Comparison of ENCODE assay signal across 17 cellular contexts in the genomic region with DNA sequence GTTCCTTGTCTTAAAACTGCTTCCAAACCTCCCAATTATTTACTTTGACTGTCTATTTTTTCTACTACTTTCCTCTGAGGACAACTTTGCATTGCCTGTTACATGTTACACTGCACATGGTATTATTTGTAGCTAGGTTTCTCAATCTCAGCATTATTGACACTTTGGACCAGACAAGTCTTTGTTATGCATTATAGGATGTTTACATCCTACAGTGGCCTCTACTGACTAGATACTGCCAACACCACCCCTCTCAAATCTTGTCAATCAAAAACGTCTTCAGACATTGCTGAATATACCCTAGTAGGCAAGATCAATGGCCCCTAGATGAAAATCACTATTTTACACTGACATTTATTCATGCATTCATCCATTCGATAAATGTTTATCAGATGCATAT.
A peak's percentile ranks its signal among the peaks of the same experiment; 100 is the strongest.
DNase-seq lines count a peak whose midpoint lies in the region; ATAC-seq, FAIRE-seq and TF ChIP-seq lines count a peak whose summit lies in the region.
"Had no signal": no experiment of that assay in that cellular context is flagged by ENCODE, and none has a peak within 500 bp of the region (broad histone marks: within the 10 kb centered on the region; RNA-seq: fewer than 3 reads in every experiment).

No MANE protein-coding gene starts in this region.

- no peaks in the 10 kb centered on the region for H3K36me3 ChIP-seq in DND-41 (ENCODE audit: insufficient read depth, low read length)
- H3K36me3 ChIP-seq: neutrophil had no signal

- H3K4me2 ChIP-seq in DND-41 (ENCODE audit: insufficient read depth, low read length): no peak overlapping the region
- H3K4me2 ChIP-seq: hepatocyte had no signal

- H3K9me3 ChIP-seq in DND-41 (ENCODE audit: insufficient read depth, low read length, severe bottlenecking): no peaks in the 10 kb centered on the region
- H3K9me3 ChIP-seq: neutrophil had no signal

- no peaks in the 10 kb centered on the region for H3K27me3 Mint-ChIP-seq in activated CD8-positive, alpha-beta T cell treated with anti-CD3 and anti-CD28 coated beads for 36 hours
- peaks cover 7% of the 10 kb centered on the region for H3K27me3 Mint-ChIP-seq in activated T-cell treated with anti-CD3 and anti-CD28 coated beads, Interleukin-2, amount 50 U/mL, for 72 hours (ENCODE audit: low read depth)

- no peak overlapping the region for H2AFZ ChIP-seq in DND-41 (ENCODE audit: low read depth, low read length)
- H2AFZ ChIP-seq: hepatocyte had no signal

- POLR2A ChIA-PET in activated CD8-positive, alpha-beta T cell treated with anti-CD3 and anti-CD28 coated beads for 36 hours (lab: Charles Lee): no interaction called here

- H3K9ac ChIP-seq in DND-41 (ENCODE audit: low read depth, low read length): no peak overlapping the region

- ATAC-seq in DND-41 (ENCODE audit: insufficient read depth, low read depth) (no peak), GM18868 (IDR thresholded peaks at IDR 0.05; ENCODE audit: unreplicated experiment) (peak; percentile 77), HG02884 (IDR thresholded peaks at IDR 0.05; ENCODE audit: unreplicated experiment) (peak; percentile 71)
- ATAC-seq in stimulated activated naive CD8-positive, alpha-beta T cell treated with anti-CD3 and anti-CD28 coated beads, Interleukin-15, Interleukin-2, amounts not matched to agents 100 U/mL and 50 U/mL, for 24 hours: no peak
- ATAC-seq in activated CD8-positive, alpha-beta T cell treated with anti-CD3 and anti-CD28 coated beads for 36 hours: no peak
- ATAC-seq in activated T-cell treated with anti-CD3 and anti-CD28 coated beads, Interleukin-2, amount 50 U/mL, for 72 hours (replicated peaks in 1 of 2): no peak
- ATAC-seq: left ventricle myocardium superior had no signal

- no peak for TF ChIP-seq POLR2A in GM12892 (IDR thresholded peaks at IDR 0.05; ENCODE audit: low read depth, low read length)

- intact Hi-C loops in activated CD8-positive, alpha-beta T cell treated with anti-CD3 and anti-CD28 coated beads for 36 hours (cut with micrococcal nuclease): no loop called here

- no peak overlapping the region for H3K4me3 Mint-ChIP-seq in activated CD8-positive, alpha-beta T cell treated with anti-CD3 and anti-CD28 coated beads for 36 hours
- H3K4me3 Mint-ChIP-seq in activated T-cell treated with anti-CD3 and anti-CD28 coated beads, Interleukin-2, amount 50 U/mL, for 72 hours: no peak overlapping the region
- H3K4me3 Mint-ChIP-seq: B cell had no signal

- peak; percentile 9 for TF ChIP-seq CTCF in DND-41 (IDR thresholded peaks at IDR 0.05; ENCODE audit: borderline replicate concordance, extremely low read depth, low read length, poor library complexity, severe bottlenecking)
- no peak for TF ChIP-seq CTCF in activated CD8-positive, alpha-beta T cell treated with anti-CD3 and anti-CD28 coated beads for 36 hours (IDR thresholded peaks at IDR 0.05)

- H3K4me3 ChIP-seq in DND-41 (ENCODE audit: low read depth in 1 of 2, low read length in 2 of 2): no peak overlapping the region
- H3K4me3 ChIP-seq: hepatocyte had no signal

- H3K36me3 Mint-ChIP-seq in activated CD8-positive, alpha-beta T cell treated with anti-CD3 and anti-CD28 coated beads for 36 hours (ENCODE audit: low read depth): no peaks in the 10 kb centered on the region
- no peaks in the 10 kb centered on the region for H3K36me3 Mint-ChIP-seq in activated T-cell treated with anti-CD3 and anti-CD28 coated beads, Interleukin-2, amount 50 U/mL, for 72 hours (ENCODE audit: insufficient read depth in 2 of 2)

- FAIRE-seq in GM12892 (lab: Jason Lieb, UNC): no peak
- FAIRE-seq: bronchial epithelial cell had no signal

- no peak overlapping the region for H3K27ac Mint-ChIP-seq in activated CD8-positive, alpha-beta T cell treated with anti-CD3 and anti-CD28 coated beads for 36 hours
- no peak overlapping the region for H3K27ac Mint-ChIP-seq in activated T-cell treated with anti-CD3 and anti-CD28 coated beads, Interleukin-2, amount 50 U/mL, for 72 hours
- H3K27ac Mint-ChIP-seq: B cell had no signal

- H3K4me1 Mint-ChIP-seq in activated CD8-positive, alpha-beta T cell treated with anti-CD3 and anti-CD28 coated beads for 36 hours (ENCODE audit: low read depth): no peaks in the 10 kb centered on the region
- no peaks in the 10 kb centered on the region for H3K4me1 Mint-ChIP-seq in activated T-cell treated with anti-CD3 and anti-CD28 coated beads, Interleukin-2, amount 50 U/mL, for 72 hours (ENCODE audit: low read depth)
- H3K4me1 Mint-ChIP-seq: B cell had no signal

- H3K4me1 ChIP-seq in DND-41 (ENCODE audit: insufficient read depth, low read length): no peaks in the 10 kb centered on the region

- H3K27me3 ChIP-seq in DND-41 (ENCODE audit: insufficient read depth, low read length, poor library complexity): peaks cover 3% of the 10 kb centered on the region
- H3K27me3 ChIP-seq: hepatocyte, neutrophil had no signal

- DNase-seq in DND-41 (no peak), NCI-H69 (lab: John Stamatoyannopoulos, UW) (peak; percentile 26), GM12892 (ENCODE audit: insufficient read length) (no peak)
- DNase-seq in stimulated activated naive CD8-positive, alpha-beta T cell treated with anti-CD3 and anti-CD28 coated beads, Interleukin-15, Interleukin-2, amounts not matched to agents 100 U/mL and 50 U/mL, for 24 hours: no peak
- no peak for DNase-seq in activated CD8-positive, alpha-beta T cell treated with anti-CD3 and anti-CD28 coated beads for 36 hours
- DNase-seq in activated T-cell treated with anti-CD3 and anti-CD28 coated beads, Interleukin-2, amount 50 U/mL, for 72 hours: no peak
- DNase-seq: activated effector memory CD4-positive, alpha-beta T cell treated with anti-CD3 and anti-CD28 coated beads, Interleukin-2, amount 50 U/mL, for 16 hours; EL; HCEC 1CT; left ventricle myocardium superior; NK-92 treated with Interleukin-12 subunit alpha and Interleukin-12 subunit beta, amount 100 ng/mL, for 24 hours had no signal

- no peaks in the 10 kb centered on the region for H3K9me3 Mint-ChIP-seq in activated CD8-positive, alpha-beta T cell treated with anti-CD3 and anti-CD28 coated beads for 36 hours
- H3K9me3 Mint-ChIP-seq in activated T-cell treated with anti-CD3 and anti-CD28 coated beads, Interleukin-2, amount 50 U/mL, for 72 hours: no peaks in the 10 kb centered on the region

- CTCF ChIA-PET in activated CD8-positive, alpha-beta T cell treated with anti-CD3 and anti-CD28 coated beads for 36 hours (lab: Charles Lee): no interaction called here

- H3K79me2 ChIP-seq in DND-41 (ENCODE audit: insufficient read depth, low read length): no peaks in the 10 kb centered on the region
- H3K79me2 ChIP-seq: hepatocyte had no signal

- H4K20me1 ChIP-seq in DND-41 (ENCODE audit: insufficient read depth, low read length): no peaks in the 10 kb centered on the region

- no peak overlapping the region for H3K27ac ChIP-seq in DND-41 (ENCODE audit: low read length)
- H3K27ac ChIP-seq: hepatocyte, neutrophil had no signal

Comparison
In these comparisons a context has a peak if more than half of its experiments do, and no peak if none do; other contexts are left out.
1. ATAC-seq: peak in GM18868 (single experiment) and HG02884 (single experiment); none in DND-41 (single experiment), stimulated activated naive CD8-positive, alpha-beta T cell treated with anti-CD3 and anti-CD28 coated beads, Interleukin-15, Interleukin-2, amounts not matched to agents 100 U/mL and 50 U/mL, for 24 hours (single experiment), activated CD8-positive, alpha-beta T cell treated with anti-CD3 and anti-CD28 coated beads for 36 hours (single experiment) and activated T-cell treated with anti-CD3 and anti-CD28 coated beads, Interleukin-2, amount 50 U/mL, for 72 hours (0 of 2).